Comparison of ENCODE assay signal across 14 cellular contexts in the genomic region with DNA sequence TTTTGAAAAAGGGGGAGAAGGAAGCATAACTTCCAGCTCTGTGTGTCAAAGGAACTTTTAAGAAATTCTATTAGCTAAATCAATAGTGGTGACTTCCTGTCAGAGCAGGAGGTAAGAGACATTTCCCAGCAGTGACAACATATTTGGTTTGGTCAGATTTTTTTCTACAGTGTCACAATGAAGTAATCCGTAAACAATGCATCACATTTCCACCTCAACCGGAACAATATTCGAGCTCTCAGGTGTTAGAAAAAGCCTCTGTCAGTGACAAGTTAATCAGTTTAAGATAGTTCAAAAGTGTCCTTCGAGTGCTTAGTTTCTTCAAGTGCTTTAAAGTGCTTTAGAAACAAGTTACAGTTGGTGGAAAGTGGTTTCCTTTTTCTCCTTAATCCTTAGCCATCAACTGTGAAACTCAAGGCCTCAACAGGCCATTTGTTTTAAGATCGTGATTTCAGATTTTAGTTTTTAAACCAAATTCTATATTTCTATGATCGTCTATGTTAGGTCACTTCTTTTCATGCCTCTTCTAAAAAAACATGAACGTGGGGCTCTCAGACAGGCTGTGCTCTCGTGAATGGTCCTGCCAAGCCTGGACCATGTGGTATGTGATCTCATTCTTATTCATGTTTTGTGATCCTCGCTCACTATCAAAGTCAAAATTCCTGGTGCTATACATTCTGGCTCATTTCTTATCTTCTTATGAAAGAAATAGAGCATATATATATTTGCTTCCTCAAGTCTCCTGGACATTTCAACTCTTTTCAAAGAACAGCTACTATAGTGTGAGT.
A peak's percentile ranks its signal among the peaks of the same experiment; 100 is the strongest.
DNase-seq lines count a peak whose midpoint lies in the region; ATAC-seq and TF ChIP-seq lines count a peak whose summit lies in the region.
"Had no signal": no experiment of that assay in that cellular context is flagged by ENCODE, and none has a peak within 500 bp of the region (broad histone marks: within the 10 kb centered on the region; RNA-seq: fewer than 3 reads in every experiment).

No MANE protein-coding gene starts in this region.

- H3K36me3 ChIP-seq in RWPE2 (ENCODE audit: low read depth) (no peaks in the 10 kb centered on the region), upper lobe of left lung (no peaks in the 10 kb centered on the region), Peyer's patch (no peaks in the 10 kb centered on the region)

- TF ChIP-seq POLR2A in upper lobe of left lung (IDR thresholded peaks at IDR 0.05), result no peak
- TF ChIP-seq POLR2A in Peyer's patch (IDR thresholded peaks at IDR 0.05), result no peak

- TF ChIP-seq EP300 in upper lobe of left lung (IDR thresholded peaks at IDR 0.05), result peak in 3 of 4 donors; percentile 25 to 89 (median 77)

- H3K4me3 ChIP-seq in RWPE2 (ENCODE audit: severe bottlenecking), result no peak overlapping the region
- no peak overlapping the region for H3K4me3 ChIP-seq in fibroblast of pulmonary artery (replicated peaks; ENCODE audit: low read depth, low read length)
- no peak overlapping the region for H3K4me3 ChIP-seq in upper lobe of left lung
- H3K4me3 ChIP-seq in Peyer's patch, result no peak overlapping the region

- H3K9me3 ChIP-seq in RWPE2 (ENCODE audit: severe bottlenecking) (no peaks in the 10 kb centered on the region), upper lobe of left lung (no peaks in the 10 kb centered on the region), Peyer's patch (no peaks in the 10 kb centered on the region)

- no peak for TF ChIP-seq CTCF in RWPE2 (IDR thresholded peaks at IDR 0.05; ENCODE audit: poor library complexity, severe bottlenecking)
- TF ChIP-seq CTCF in fibroblast of pulmonary artery (IDR thresholded peaks at IDR 0.05; ENCODE audit: low read length, missing control alignments), result no peak
- no peak for TF ChIP-seq CTCF in upper lobe of left lung (IDR thresholded peaks at IDR 0.05)
- no peak for TF ChIP-seq CTCF in Peyer's patch (IDR thresholded peaks at IDR 0.05)

- H3K4me1 ChIP-seq in RWPE2 (ENCODE audit: insufficient read depth, poor library complexity, severe bottlenecking) (peaks cover 7% of the 10 kb centered on the region), upper lobe of left lung (peaks cover 0 to 14% (median 4%) of the 10 kb centered on the region in 4 donors), Peyer's patch (no peaks in the 10 kb centered on the region)

- no peak overlapping the region for H3K27ac ChIP-seq in RWPE2 (ENCODE audit: poor library complexity, severe bottlenecking)
- peak overlapping the region; percentile 14 to 69 (median 30) for H3K27ac ChIP-seq in upper lobe of left lung
- no peak overlapping the region for H3K27ac ChIP-seq in Peyer's patch
- H3K27ac ChIP-seq: KMS-11 had no signal

- peak; percentile 66 for ATAC-seq in RWPE2 (ENCODE audit: low read depth)
- ATAC-seq in upper lobe of left lung (ENCODE audit: low FRiP score in 2 of 2), result peak; percentile 52 to 90
- no peak for ATAC-seq in HG02610 (IDR thresholded peaks at IDR 0.05; ENCODE audit: unreplicated experiment)
- no peak for ATAC-seq in HG03378 (IDR thresholded peaks at IDR 0.05; ENCODE audit: unreplicated experiment)

- 54 to 59% methylated on average over 9 of the region's 9 CpGs for whole genome bisulfite sequencing in upper lobe of left lung, 2 donors

- DNase-seq in NOMO-1 treated with DMSO at 0.1 percent for 48 hours (lab: John Stamatoyannopoulos, UW; ENCODE audit: unreplicated experiment), result peak; percentile 19
- DNase-seq in NOMO-1 treated with dmso at 0.1 percent for 144 hours (lab: John Stamatoyannopoulos, UW; ENCODE audit: unreplicated experiment), result no peak
- no peak for DNase-seq in RWPE2 (ENCODE audit: low spot score)
- peak; percentile 54 for DNase-seq in fibroblast of pulmonary artery (ENCODE audit: low read depth)
- no peak for DNase-seq in upper lobe of left lung
- DNase-seq in Peyer's patch, result no peak
- DNase-seq: activated CD4-positive, alpha-beta T cell treated with anti-CD3 and anti-CD28 coated beads for 1 hour; activated gamma-delta T cell; cortex of kidney; NCI-H2171; SHP77 had no signal

- H3K27me3 ChIP-seq in RWPE2 (ENCODE audit: insufficient read depth, poor library complexity, severe bottlenecking) (no peaks in the 10 kb centered on the region), upper lobe of left lung (no peaks in the 10 kb centered on the region), Peyer's patch (no peaks in the 10 kb centered on the region)

Comparison
In these comparisons a context has a peak if more than half of its experiments do, and no peak if none do; other contexts are left out.
1. DNase-seq: peak in NOMO-1 treated with DMSO at 0.1 percent for 48 hours (single experiment) and fibroblast of pulmonary artery (single experiment); none in NOMO-1 treated with dmso at 0.1 percent for 144 hours (single experiment), RWPE2 (single experiment), upper lobe of left lung (0 of 2) and Peyer's patch (0 of 3).
2. ATAC-seq: peak in RWPE2 (single experiment) and upper lobe of left lung (2 of 2); none in HG02610 (single experiment) and HG03378 (single experiment).
3. H3K27ac ChIP-seq: peak in upper lobe of left lung (4 of 4); none in RWPE2 (single experiment) and Peyer's patch (0 of 4).